Comparison of ENCODE assay signal across 19 cellular contexts in genomic region chr7:107850221-107850620, GRCh38. TPM values are rescaled to one million over a fixed set of nuclear protein-coding genes. Genes with fewer than 3 reads are reported as not detected.
A peak's percentile ranks its signal among the peaks of the same experiment; 100 is the strongest.
DNase-seq lines count a peak whose midpoint lies in the region; ATAC-seq and TF ChIP-seq lines count a peak whose summit lies in the region.
"Had no signal": no experiment of that assay in that cellular context is flagged by ENCODE, and none has a peak within 500 bp of the region (broad histone marks: within the 10 kb centered on the region; RNA-seq: fewer than 3 reads in every experiment).

No MANE protein-coding gene starts in this region.

- no peak overlapping the region for H3K4me2 ChIP-seq in osteoblast (ENCODE audit: insufficient read depth, low read length)
- H3K4me2 ChIP-seq: A549, GM23338 had no signal

- intact Hi-C loops in left colon (cut with DNase I, micrococcal nuclease), result no loop called here
- intact Hi-C loops in vagina (cut with DNase I), result no loop called here
- intact Hi-C loops in breast epithelium (cut with DNase I; ENCODE audit: low total_unique reads), result no loop called here

- H3K9ac ChIP-seq in duodenal mucosa (ENCODE audit: low read depth in 1 of 2, low read length in 2 of 2), result no peak overlapping the region

- no peaks in the 10 kb centered on the region for H3K79me2 ChIP-seq in osteoblast (ENCODE audit: insufficient read depth, low read length)

- H3K4me1 ChIP-seq in duodenal mucosa (ENCODE audit: control insufficient read depth in 1 of 2, insufficient read depth in 2 of 2, low read length in 2 of 2), result peaks cover 11 to 13% of the 10 kb centered on the region in 2 donors
- peaks cover 10% of the 10 kb centered on the region for H3K4me1 ChIP-seq in vagina
- H3K4me1 ChIP-seq in breast epithelium, result no peaks in the 10 kb centered on the region
- no peaks in the 10 kb centered on the region for H3K4me1 ChIP-seq in osteoblast (ENCODE audit: insufficient read depth, low read length)
- no peaks in the 10 kb centered on the region for H3K4me1 ChIP-seq in foreskin keratinocyte
- H3K4me1 ChIP-seq: A549 had no signal

- H3K27ac ChIP-seq in duodenal mucosa (ENCODE audit: low read depth, low read length) (peak overlapping the region; percentile 58), vagina (peak overlapping the region; percentile 45), breast epithelium (no peak overlapping the region), osteoblast (ENCODE audit: low read depth, low read length) (no peak overlapping the region), foreskin keratinocyte (no peak overlapping the region)
- H3K27ac ChIP-seq: A549 had no signal

- ATAC-seq in left colon, result peak; percentile 2
- no peak for ATAC-seq in foreskin keratinocyte
- ATAC-seq: A549, GM12878, GM23338, K562 had no signal

- TF ChIP-seq CTCF in vagina (IDR thresholded peaks at IDR 0.05), result no peak
- TF ChIP-seq CTCF in breast epithelium (IDR thresholded peaks at IDR 0.05), result no peak
- no peak for TF ChIP-seq CTCF in GM10248 (IDR thresholded peaks at IDR 0.05; ENCODE audit: control extremely low read depth, extremely low read depth, low read depth, missing control alignments)
- TF ChIP-seq CTCF in osteoblast (IDR thresholded peaks at IDR 0.05; ENCODE audit: extremely low read depth, low read depth, low read length), result no peak
- TF ChIP-seq CTCF in foreskin keratinocyte (conservative IDR thresholded peaks at IDR 0.05), result no peak

- H3K27me3 ChIP-seq in duodenal mucosa (ENCODE audit: control insufficient read depth in 1 of 2, insufficient read depth in 2 of 2, low read length in 2 of 2), result no peaks in the 10 kb centered on the region
- H3K27me3 ChIP-seq in vagina, result no peaks in the 10 kb centered on the region
- H3K27me3 ChIP-seq in breast epithelium, result no peaks in the 10 kb centered on the region
- peaks cover 6% of the 10 kb centered on the region for H3K27me3 ChIP-seq in osteoblast (ENCODE audit: insufficient read depth, low read length)
- H3K27me3 ChIP-seq in foreskin keratinocyte, result peaks cover 20% of the 10 kb centered on the region

- TF ChIP-seq POLR2A in vagina (IDR thresholded peaks at IDR 0.05) (no peak), breast epithelium (IDR thresholded peaks at IDR 0.05) (no peak)

- H3K9me3 ChIP-seq in duodenal mucosa (ENCODE audit: control insufficient read depth in 1 of 2, low read length in 2 of 2) (no peaks in the 10 kb centered on the region), vagina (no peaks in the 10 kb centered on the region), breast epithelium (peaks cover 0 to 3% of the 10 kb centered on the region in 2 donors), osteoblast (ENCODE audit: low read depth, low read length) (no peaks in the 10 kb centered on the region)
- H3K9me3 ChIP-seq: A549 had no signal

- H3K4me3 ChIP-seq in duodenal mucosa (ENCODE audit: low read depth in 1 of 2, low read length in 2 of 2) (no peak overlapping the region), vagina (no peak overlapping the region), breast epithelium (no peak overlapping the region), osteoblast (ENCODE audit: insufficient read depth, low read length) (no peak overlapping the region)
- H3K4me3 ChIP-seq: A549, GM12878, GM23338, K562 had no signal

- no peaks in the 10 kb centered on the region for H3K36me3 ChIP-seq in duodenal mucosa (ENCODE audit: control insufficient read depth in 1 of 2, insufficient read depth in 2 of 2, low read length in 2 of 2)
- H3K36me3 ChIP-seq in vagina, result no peaks in the 10 kb centered on the region
- H3K36me3 ChIP-seq in breast epithelium, result no peaks in the 10 kb centered on the region
- H3K36me3 ChIP-seq in osteoblast (ENCODE audit: insufficient read depth, low read length), result no peaks in the 10 kb centered on the region

- CTCF ChIA-PET in GM10248 (lab: Yijun Ruan, JAX), result interaction anchor here (1.3 kb wide), 1 partner anchor 25 kb away, joined by 4 read pairs; no protein-coding TSS in a partner anchor

- no peak overlapping the region for H2AFZ ChIP-seq in osteoblast (ENCODE audit: low read length)
- H2AFZ ChIP-seq: GM23338 had no signal

- no peaks in the 10 kb centered on the region for H4K20me1 ChIP-seq in osteoblast (ENCODE audit: insufficient read depth, low read length)

- DNase-seq in OCI-M1 (lab: John Stamatoyannopoulos, UW), result peak; percentile 76
- no peak for DNase-seq in left colon
- no peak for DNase-seq in vagina (ENCODE audit: extremely low spot score in 2 of 2)
- DNase-seq in breast epithelium (ENCODE audit: low spot score in 2 of 2), result no peak
- no peak for DNase-seq in GM10248 (ENCODE audit: extremely low spot score)
- no peak for DNase-seq in osteoblast (ENCODE audit: insufficient read length, low spot score, missing footprints)
- DNase-seq in foreskin keratinocyte, result no peak
- DNase-seq: Calu3; CD4-positive, CD25-positive, alpha-beta regulatory T cell; DMS 273 treated with DMSO at 0.1 percent for 48 hours; H9 had no signal

- POLR2A ChIA-PET in GM10248 (lab: Yijun Ruan, JAX), result no interaction called here

RNA-seq across cellular contexts. Expression of gene DLD, which starts 40.8 kb away (rescaled TPM):
- total RNA-seq in left colon, result 100 to 1,000 TPM; 129 to 139 TPM
- total RNA-seq in vagina, result 67.8 TPM
- total RNA-seq in breast epithelium, result 10 to 100 TPM; 57.5 to 74.1 (median 58.3) TPM
- 53.6 and 55.4 TPM in 2 replicates for total RNA-seq in osteoblast
- total RNA-seq in foreskin keratinocyte, result 69.8 and 75.2 TPM in 2 replicates
- 34.9 and 46.2 TPM in 2 replicates for polyA plus RNA-seq in foreskin keratinocyte

RNA-seq across cellular contexts. Expression of gene SLC26A3, which starts 47.2 kb away (rescaled TPM):
- 1,000 to 10,000 TPM; 2,382 to 3,814 TPM for total RNA-seq in left colon
- total RNA-seq in vagina, result not detected
- 10 to 100 TPM in 2 of 3 donors, not detected in 1; 13.6 to 36.4 TPM for total RNA-seq in breast epithelium
- not detected in 2 replicates for total RNA-seq in osteoblast
- total RNA-seq in foreskin keratinocyte, result not detected in 2 replicates
- not detected in 2 replicates for polyA plus RNA-seq in foreskin keratinocyte
- total RNA-seq: Calu3; CD4-positive, CD25-positive, alpha-beta regulatory T cell; Daoy; GM23338; H9 had no signal
- polyA plus RNA-seq: A549, AG04450, BJ, GM12878, GM23338, K562 had no signal

Comparison
In these comparisons a context has a peak if more than half of its experiments do, and no peak if none do; other contexts are left out.
1. H3K27ac ChIP-seq: peak in duodenal mucosa (single experiment) and vagina (single experiment); none in breast epithelium (0 of 2), osteoblast (single experiment) and foreskin keratinocyte (single experiment).
2. RNA of gene SLC26A3, which starts 47.2 kb away (total RNA-seq): 2,382 to 3,814 TPM in left colon; 13.6 to 36.4 TPM in breast epithelium, not detected in vagina (single experiment), not detected in osteoblast and not detected in foreskin keratinocyte; every median in the first group is over 10 times any median in the second.